In genomic region chr1:232519186-232519585, GRCh38 we compare ENCODE assay signal across 1 cellular context.
TF ChIP-seq lines count a peak whose summit lies in the region.

No MANE protein-coding gene starts in this region.

TF ChIP-seq in HepG2, 621 proteins besides CTCF, POLR2A, EP300 and RAD21 (continued from another document):
- TF ChIP-seq ARID5B (CRISPR knock-in tag; IDR thresholded peaks at IDR 0.05), result no peak
- no peak for TF ChIP-seq ZNF800 (CRISPR knock-in tag; IDR thresholded peaks at IDR 0.05)
- TF ChIP-seq CEBPB (IDR thresholded peaks at IDR 0.05; ENCODE audit: borderline replicate concordance, low read depth, low read length), result no peak
- TF ChIP-seq FOXK2 (IDR thresholded peaks at IDR 0.05), result no peak
- TF ChIP-seq ZNF777 (CRISPR knock-in tag; IDR thresholded peaks at IDR 0.05), result no peak
- no peak for TF ChIP-seq BCL6 (CRISPR knock-in tag; IDR thresholded peaks at IDR 0.05)
